ENCODE assay signal across 13 cellular contexts in the genomic region with DNA sequence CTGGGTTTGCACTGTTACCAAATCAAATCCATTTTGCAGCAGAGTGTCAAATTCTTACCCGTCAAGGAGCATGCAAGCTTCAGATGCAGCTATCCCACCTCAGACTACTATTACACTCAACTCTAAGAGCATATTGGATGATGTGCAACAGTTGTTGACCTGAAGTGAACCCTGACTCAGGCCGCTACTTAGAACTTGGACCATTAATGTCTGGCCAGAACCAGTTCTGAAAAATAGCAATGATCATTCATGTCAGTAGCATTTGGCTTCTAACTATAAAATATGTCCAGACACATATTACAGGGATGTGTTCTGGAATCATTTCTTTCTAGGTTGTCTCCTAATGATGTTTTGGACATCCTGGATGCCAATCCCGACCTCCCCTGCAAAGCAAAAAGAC.
"Had no signal": no experiment of that assay in that cellular context is flagged by ENCODE, and none has a peak within 500 bp of the region (broad histone marks: within the 10 kb centered on the region; RNA-seq: fewer than 3 reads in every experiment).

No MANE protein-coding gene starts in this region.

- H3K36me3 Mint-ChIP-seq: naive B cell had no signal

- H3K9me3 ChIP-seq: spleen, stomach, tibial nerve had no signal

- H3K4me1 ChIP-seq: parathyroid adenoma, spleen had no signal

- H3K27ac ChIP-seq: dorsolateral prefrontal cortex, parathyroid adenoma, spleen, tibial nerve, WERI-Rb-1 had no signal

- H3K27ac Mint-ChIP-seq: activated T-helper 17 cell treated with anti-CD3 and anti-CD28 coated beads, Interleukin-2, amount 50 U/mL, for 72 hours; endodermal cell; immature natural killer cell; naive B cell; T-helper 1 cell treated with Interleukin-12 subunit alpha and Interleukin-12 subunit beta and Interleukin-4 antibody, amounts not matched to agents 30 μg/mL and 1 μg/mL, for 36 hours had no signal

- H3K36me3 ChIP-seq: spleen, stomach, tibial nerve, WERI-Rb-1 had no signal

- H3K4me1 Mint-ChIP-seq: activated T-helper 17 cell treated with anti-CD3 and anti-CD28 coated beads, Interleukin-2, amount 50 U/mL, for 72 hours; naive B cell had no signal

- H3K27me3 ChIP-seq: dorsolateral prefrontal cortex, stomach, tibial nerve had no signal

- H3K9me3 Mint-ChIP-seq: activated T-helper 17 cell treated with anti-CD3 and anti-CD28 coated beads, Interleukin-2, amount 50 U/mL, for 72 hours; endodermal cell; immature natural killer cell; naive B cell; T-helper 1 cell treated with Interleukin-12 subunit alpha and Interleukin-12 subunit beta and Interleukin-4 antibody, amounts not matched to agents 30 μg/mL and 1 μg/mL, for 36 hours had no signal

- ATAC-seq: activated T-helper 17 cell treated with anti-CD3 and anti-CD28 coated beads, Interleukin-2, amount 50 U/mL, for 72 hours had no signal

- H3K4me3 ChIP-seq: dorsolateral prefrontal cortex, spleen, stomach, tibial nerve had no signal

- H3K4me3 Mint-ChIP-seq: activated T-helper 17 cell treated with anti-CD3 and anti-CD28 coated beads, Interleukin-2, amount 50 U/mL, for 72 hours; endodermal cell; immature natural killer cell; naive B cell; T-helper 1 cell treated with Interleukin-12 subunit alpha and Interleukin-12 subunit beta and Interleukin-4 antibody, amounts not matched to agents 30 μg/mL and 1 μg/mL, for 36 hours had no signal

- DNase-seq: activated CD4-positive, alpha-beta T cell treated with anti-CD3 and anti-CD28 coated beads, Interleukin-2, amount 50 U/mL, for 48 hours; activated naive CD4-positive, alpha-beta T cell treated with Interleukin-2 at 50 U/mL for 16 hours; dorsolateral prefrontal cortex; immature natural killer cell; naive B cell; spleen; stomach; WERI-Rb-1 had no signal
